In genomic region chr6:88858455-88858854, GRCh38 we compare ENCODE assay signal across 21 cellular contexts.
A peak's percentile ranks its signal among the peaks of the same experiment; 100 is the strongest.
DNase-seq lines count a peak whose midpoint lies in the region; ATAC-seq, FAIRE-seq and TF ChIP-seq lines count a peak whose summit lies in the region.
"Had no signal": no experiment of that assay in that cellular context is flagged by ENCODE, and none has a peak within 500 bp of the region (broad histone marks: within the 10 kb centered on the region; RNA-seq: fewer than 3 reads in every experiment).

No MANE protein-coding gene starts in this region.

- POLR2A ChIA-PET in HEK293 (lab: Yijun Ruan, JAX): interaction anchor here (0.5 kb wide), 1 partner anchor 125 kb away, joined by 4 read pairs; no protein-coding TSS in a partner anchor
- POLR2A ChIA-PET in K562 (lab: Yijun Ruan, JAX): interaction anchor here (0.7 to 1.0 kb wide), 2 partner anchors 13 to 1090 kb away, joined by 3 to 4 read pairs; no protein-coding TSS in a partner anchor

- no peak for ATAC-seq in K562
- no peak for ATAC-seq in GM19328 (IDR thresholded peaks at IDR 0.05; ENCODE audit: unreplicated experiment)
- ATAC-seq: GM12878 had no signal

- H3K4me3 ChIP-seq in HEK293 (ENCODE audit: low read depth, low read length): no peak overlapping the region
- H3K4me3 ChIP-seq in K562: no peak overlapping the region
- H3K4me3 ChIP-seq: BLaER1, GM12878 had no signal

- in situ Hi-C loops in K562 (cut with MboI): no loop called here

- peaks cover 4% of the 10 kb centered on the region; the same call in 1 of the 2 replicates for H3K4me1 ChIP-seq in HEK293 (ENCODE audit: control insufficient read depth, insufficient read depth, low read length)
- H3K4me1 ChIP-seq in K562 (replicated peaks in 1 of 2; ENCODE audit: control insufficient read depth in 2 of 2, insufficient read depth in 2 of 2, low read length in 2 of 2): no peaks in the 10 kb centered on the region
- H3K4me1 ChIP-seq: BE2C, BLaER1 had no signal

- DNase-seq in D721Med (ENCODE audit: insufficient read length, low spot score): no peak
- no peak for DNase-seq in K562 (ENCODE audit: extremely low read depth in 1 of 4, low spot score in 3 of 4)
- no peak for DNase-seq in GF-D8 (lab: John Stamatoyannopoulos, UW)
- no peak for DNase-seq in SKM-1 (lab: John Stamatoyannopoulos, UW; ENCODE audit: unreplicated experiment)
- DNase-seq: 8988T; ACHN; BE2C; C1 segment of cervical spinal cord; CD4-positive, alpha-beta memory T cell; CD4-positive, CD25-positive, alpha-beta regulatory T cell; CD8-positive, alpha-beta memory T cell; COR-L47; DMS79 treated with DMSO at 0.1 percent for 48 hours had no signal

- H3K27ac ChIP-seq in HEK293 (ENCODE audit: extremely low read depth, low read depth, low read length): no peak overlapping the region
- H3K27ac ChIP-seq in K562 (ENCODE audit: extremely low read depth, low read depth, low read length): no peak overlapping the region
- H3K27ac ChIP-seq: BLaER1 had no signal

- no peaks in the 10 kb centered on the region for H3K79me2 ChIP-seq in K562 (ENCODE audit: control insufficient read depth, insufficient read depth, low read length)

- no peak overlapping the region for H3K9ac ChIP-seq in K562 (ENCODE audit: insufficient read depth in 1 of 2, low read depth in 2 of 2, low read length in 2 of 2)
- H3K9ac ChIP-seq: BLaER1 had no signal

- BruUV-seq in K562 (replicated peaks; lab: Mats Ljungman, UMichigan): no TSS peak

- H3K4me2 ChIP-seq in K562 (ENCODE audit: insufficient read depth, low read length): no peak overlapping the region
- H3K4me2 ChIP-seq: BLaER1 had no signal

- TF ChIP-seq EP300 in K562 (IDR thresholded peaks at IDR 0.05; ENCODE audit: low read length): no peak

- CTCF ChIA-PET in HEK293 (lab: Yijun Ruan, JAX): interaction anchor here (0.6 to 1.2 kb wide), 2 partner anchors 12 to 22 kb away, joined by 3 to 6 read pairs; no protein-coding TSS in a partner anchor
- CTCF ChIA-PET in K562 (lab: Yijun Ruan, JAX; ENCODE audit: low intra/inter-chr PET ratio): no interaction called here

- FAIRE-seq in D721Med (lab: Jason Lieb, UNC): peak; percentile 21
- FAIRE-seq in K562 (lab: Jason Lieb, UNC): no peak
- FAIRE-seq: A204.1, G401.6, GM12878, GM12892, GM18507 had no signal

- no peak for TF ChIP-seq CTCF in D721Med (IDR thresholded peaks at IDR 0.05; ENCODE audit: insufficient read depth, missing control alignments)
- TF ChIP-seq CTCF in HEK293 (tag by site-specific recombination; IDR thresholded peaks at IDR 0.05): no peak
- TF ChIP-seq CTCF in K562 (IDR thresholded peaks at IDR 0.05 in 2 of 3, conservative IDR thresholded peaks at IDR 0.05 in 1 of 3; ENCODE audit: insufficient read depth in 2 of 3, low read depth in 1 of 3, low read length in 3 of 3): no peak

- no peak for TF ChIP-seq POLR2A in K562 (conservative IDR thresholded peaks at IDR 0.05)

- WGBS in K562 (ENCODE audit: insufficient coverage, low coverage, missing lambda C conversion rate): 96% methylated on average over 3 of the region's 3 CpGs

- intact Hi-C loops in K562 (cut with micrococcal nuclease): no loop called here

- no peak for TF ChIP-seq RAD21 in K562 (CRISPR knock-in tag; conservative IDR thresholded peaks at IDR 0.05 in 1 of 2, IDR thresholded peaks at IDR 0.05 in 1 of 2)

- no peaks in the 10 kb centered on the region for H3K27me3 ChIP-seq in K562 (ENCODE audit: control insufficient read depth in 2 of 2, insufficient read depth in 2 of 2, low read length in 2 of 2)
- H3K27me3 ChIP-seq: BE2C, BLaER1 had no signal

- no peak overlapping the region for H2AFZ ChIP-seq in K562 (ENCODE audit: low read depth, low read length)

- H4K20me1 ChIP-seq in K562 (replicated peaks; ENCODE audit: control insufficient read depth, insufficient read depth, low read length): no peaks in the 10 kb centered on the region
- H4K20me1 ChIP-seq: BLaER1 had no signal

- H3K9me1 ChIP-seq in K562 (ENCODE audit: control insufficient read depth, insufficient read depth, low read length): no peaks in the 10 kb centered on the region

- peaks cover 0 to 7% of the 10 kb centered on the region in 2 experiments; a peak in 1 of 3 replicates for H3K36me3 ChIP-seq in HEK293 (ENCODE audit: control insufficient read depth in 2 of 2, insufficient read depth in 1 of 2, low read length in 2 of 2)
- peaks cover 7% of the 10 kb centered on the region; the same call in 1 of the 3 replicates for H3K36me3 ChIP-seq in K562 (ENCODE audit: control insufficient read depth, insufficient read depth, low read length)
- H3K36me3 ChIP-seq: BE2C had no signal

- no peaks in the 10 kb centered on the region for H3K9me3 ChIP-seq in HEK293 (ENCODE audit: control insufficient read depth, insufficient read depth, low read depth, low read length)
- no peaks in the 10 kb centered on the region for H3K9me3 ChIP-seq in K562 (replicated peaks; ENCODE audit: control insufficient read depth, insufficient read depth, low read depth, low read length)
- H3K9me3 ChIP-seq: BE2C, BLaER1 had no signal

TF ChIP-seq in HEK293, 187 proteins besides CTCF, POLR2A, EP300 and RAD21:
- TF ChIP-seq ZNF664 (tag by site-specific recombination; IDR thresholded peaks at IDR 0.05) (peak; percentile 59; the same call in 1 of the 2 replicates), ZNF449 (tag by site-specific recombination; IDR thresholded peaks at IDR 0.05) (no peak)

TF ChIP-seq in K562, 482 proteins besides CTCF, POLR2A, EP300 and RAD21:
- TF ChIP-seq RBM25 (IDR thresholded peaks at IDR 0.05; ENCODE audit: low read depth, low read length, severe bottlenecking): peak; percentile 70
- no peak for TF ChIP-seq ERF (CRISPR knock-in tag; IDR thresholded peaks at IDR 0.05)
TF ChIP-seq in K562: peak in this region for 1.
